ENCODE assay signal across 26 cellular contexts in the genomic region with DNA sequence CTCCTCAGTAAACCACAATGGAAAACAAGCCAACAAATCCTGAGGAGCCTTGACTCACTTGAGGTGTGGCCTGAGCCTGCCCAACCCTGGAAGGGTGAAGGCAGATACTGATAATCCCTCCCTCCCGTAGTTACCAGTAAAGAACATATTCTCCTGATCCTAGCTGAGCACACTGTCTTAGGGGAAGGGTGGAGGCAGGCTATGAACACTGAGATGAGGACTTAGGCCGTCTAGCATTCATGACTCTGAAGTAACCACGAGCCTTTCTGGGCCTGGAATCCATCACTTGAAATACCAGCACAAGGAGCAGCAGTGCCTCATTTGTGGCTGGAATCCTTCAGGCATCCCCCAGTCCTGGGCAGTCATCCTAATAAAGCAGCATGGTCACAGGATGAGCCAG.
A peak's percentile ranks its signal among the peaks of the same experiment; 100 is the strongest.
DNase-seq lines count a peak whose midpoint lies in the region; TF ChIP-seq lines count a peak whose summit lies in the region.
"Had no signal": no experiment of that assay in that cellular context is flagged by ENCODE, and none has a peak within 500 bp of the region (broad histone marks: within the 10 kb centered on the region; RNA-seq: fewer than 3 reads in every experiment).

No MANE protein-coding gene starts in this region.

- no peaks in the 10 kb centered on the region for H3K27me3 Mint-ChIP-seq in progenitor cell of endocrine pancreas

- H3K4me3 ChIP-seq in MG63 (no peak overlapping the region), fibroblast of villous mesenchyme (ENCODE audit: low read depth, low read length) (no peak overlapping the region), smooth muscle cell (no peak overlapping the region)
- H3K4me3 ChIP-seq: cardiac muscle cell, coronary artery, esophagus squamous epithelium, lung, psoas muscle, SK-N-MC, skin epidermis, upper lobe of right lung had no signal

- POLR2A ChIA-PET in HEK293T (lab: Yijun Ruan, JAX), result no interaction called here

- WGBS in smooth muscle cell (ENCODE audit: low lambda C conversion rate), result 0% methylated on average over 3 of the region's 3 CpGs

- no peak overlapping the region for H3K27ac Mint-ChIP-seq in progenitor cell of endocrine pancreas
- H3K27ac Mint-ChIP-seq: activated CD4-positive, alpha-beta T cell treated with anti-CD3 and anti-CD28 coated beads for 36 hours had no signal

- H3K36me3 Mint-ChIP-seq in progenitor cell of endocrine pancreas (ENCODE audit: insufficient read depth), result peaks cover 2% of the 10 kb centered on the region

- H2AFZ ChIP-seq in smooth muscle cell (ENCODE audit: low read depth), result no peak overlapping the region

- DNase-seq in EL, result peak; percentile 21
- DNase-seq in MG63, result peak; percentile 59
- DNase-seq in fibroblast of villous mesenchyme (ENCODE audit: low read depth), result peak; percentile 84
- DNase-seq in smooth muscle cell (lab: John Stamatoyannopoulos, UW; ENCODE audit: unreplicated experiment), result peak; percentile 12
- no peak for DNase-seq in HEK293T (ENCODE audit: extremely low spot score)
- DNase-seq in activated gamma-delta T cell treated with Interleukin-2 at 50 U/mL for 16 hours, result no peak
- DNase-seq in progenitor cell of endocrine pancreas (ENCODE audit: low spot score, unreplicated experiment), result no peak
- DNase-seq: activated CD4-positive, alpha-beta T cell treated with anti-CD3 and anti-CD28 coated beads for 36 hours; activated CD8-positive, alpha-beta memory T cell treated with anti-CD3 and anti-CD28 coated beads for 24 hours; activated T-cell treated with anti-CD3 and anti-CD28 coated beads, Interleukin-2, amount 50 U/mL, for 1 hour; esophagus squamous epithelium; GOT3; KG1; kidney; NCI-H1694 treated with DMSO at 0.1 percent for 48 hours; NCI-H2171; NCI-H526 treated with DMSO at 0.1 percent for 48 hours; psoas muscle; stimulated activated CD4-positive, alpha-beta T cell treated with anti-CD3 and anti-CD28 coated beads, Interleukin-1b, Interleukin-23, amount 100 ng/mL, for 48 hours; T-helper 2 cell; upper lobe of right lung had no signal

- H3K4me1 ChIP-seq in smooth muscle cell (ENCODE audit: low read depth), result no peaks in the 10 kb centered on the region
- H3K4me1 ChIP-seq: psoas muscle, upper lobe of right lung had no signal

- H3F3A ChIP-seq in smooth muscle cell (ENCODE audit: low read depth), result peaks cover 17% of the 10 kb centered on the region

- no peaks in the 10 kb centered on the region for H3K4me1 Mint-ChIP-seq in progenitor cell of endocrine pancreas (ENCODE audit: low read depth)
- H3K4me1 Mint-ChIP-seq: activated CD4-positive, alpha-beta T cell treated with anti-CD3 and anti-CD28 coated beads for 36 hours had no signal

- H3K9me3 ChIP-seq in MG63 (peaks cover 16% of the 10 kb centered on the region), smooth muscle cell (replicated peaks; ENCODE audit: low read depth) (no peaks in the 10 kb centered on the region)
- H3K9me3 ChIP-seq: psoas muscle had no signal

- H3K27me3 ChIP-seq in MG63 (no peaks in the 10 kb centered on the region), smooth muscle cell (ENCODE audit: low read depth) (no peaks in the 10 kb centered on the region)
- H3K27me3 ChIP-seq: cardiac muscle cell, esophagus squamous epithelium, upper lobe of right lung had no signal

- H3K4me2 ChIP-seq in smooth muscle cell, result peak overlapping the region; percentile 49

- H3K27ac ChIP-seq in smooth muscle cell (ENCODE audit: low read depth), result peak overlapping the region; percentile 80
- H3K27ac ChIP-seq: cardiac muscle cell, coronary artery, psoas muscle, SK-N-MC, skin epidermis, upper lobe of right lung had no signal

- no peak for TF ChIP-seq CTCF in fibroblast of villous mesenchyme (IDR thresholded peaks at IDR 0.05; ENCODE audit: insufficient read depth, low read depth, low read length)
- TF ChIP-seq CTCF in smooth muscle cell (IDR thresholded peaks at IDR 0.05; ENCODE audit: borderline replicate concordance, insufficient read depth, poor library complexity, severe bottlenecking), result no peak
- no peak for TF ChIP-seq CTCF in progenitor cell of endocrine pancreas (IDR thresholded peaks at IDR 0.05; ENCODE audit: unreplicated experiment)

- peaks cover 27% of the 10 kb centered on the region for H3K9me3 Mint-ChIP-seq in progenitor cell of endocrine pancreas (ENCODE audit: low read depth)

- CTCF ChIA-PET in HEK293T (lab: Yijun Ruan, JAX), result interaction anchor here (0.6 kb wide), 1 partner anchor 19 kb away, joined by 3 read pairs; no protein-coding TSS in a partner anchor

- no peaks in the 10 kb centered on the region for H4K20me1 ChIP-seq in smooth muscle cell (ENCODE audit: low read depth)

- no peak overlapping the region for H3K4me3 Mint-ChIP-seq in progenitor cell of endocrine pancreas (ENCODE audit: low read depth)
- H3K4me3 Mint-ChIP-seq: activated CD4-positive, alpha-beta T cell treated with anti-CD3 and anti-CD28 coated beads for 36 hours had no signal

- H3K9ac ChIP-seq in smooth muscle cell (ENCODE audit: low read depth), result no peak overlapping the region

- no peaks in the 10 kb centered on the region for H3K79me2 ChIP-seq in smooth muscle cell (ENCODE audit: low read depth)

- H3K36me3 ChIP-seq in MG63 (no peaks in the 10 kb centered on the region), smooth muscle cell (ENCODE audit: low read depth) (no peaks in the 10 kb centered on the region)
- H3K36me3 ChIP-seq: cardiac muscle cell, esophagus squamous epithelium, upper lobe of right lung had no signal

TF ChIP-seq in HEK293T, 16 proteins besides CTCF, POLR2A, EP300 and RAD21:
- TF ChIP-seq SUZ12 (IDR thresholded peaks at IDR 0.05) (no peak), ARNT (IDR thresholded peaks at IDR 0.05) (no peak), FOXA1 (IDR thresholded peaks at IDR 0.05) (no peak), L3MBTL2 (conservative IDR thresholded peaks at IDR 0.05) (no peak), HDGF (IDR thresholded peaks at IDR 0.05; ENCODE audit: borderline replicate concordance) (no peak), TARDBP (IDR thresholded peaks at IDR 0.05) (no peak), ZNF384 (IDR thresholded peaks at IDR 0.05) (no peak), BHLHE40 (IDR thresholded peaks at IDR 0.05; ENCODE audit: borderline replicate concordance) (no peak)

Comparison
In these comparisons a context has a peak if more than half of its experiments do, and no peak if none do; other contexts are left out.
1. DNase-seq: peak in EL (single experiment), MG63 (single experiment), fibroblast of villous mesenchyme (single experiment) and smooth muscle cell (single experiment); none in HEK293T (single experiment), activated gamma-delta T cell treated with Interleukin-2 at 50 U/mL for 16 hours (single experiment) and progenitor cell of endocrine pancreas (single experiment).